In genomic region chr1:234620786-234621468, GRCh38 we compare ENCODE assay signal across 1 cellular context.
TF ChIP-seq lines count a peak whose summit lies in the region.

No MANE protein-coding gene starts in this region.

TF ChIP-seq in H1, 55 proteins besides CTCF, POLR2A, EP300 and RAD21:
- TF ChIP-seq YY1 (IDR thresholded peaks at IDR 0.05; ENCODE audit: low read depth, low read length): no peak
- peak; percentile 46; the same call in 1 of the 2 replicates for TF ChIP-seq KDM1A (IDR thresholded peaks at IDR 0.05; ENCODE audit: borderline replicate concordance, low read length)
